25 cellular contexts compared by ENCODE assay signal in the genomic region with DNA sequence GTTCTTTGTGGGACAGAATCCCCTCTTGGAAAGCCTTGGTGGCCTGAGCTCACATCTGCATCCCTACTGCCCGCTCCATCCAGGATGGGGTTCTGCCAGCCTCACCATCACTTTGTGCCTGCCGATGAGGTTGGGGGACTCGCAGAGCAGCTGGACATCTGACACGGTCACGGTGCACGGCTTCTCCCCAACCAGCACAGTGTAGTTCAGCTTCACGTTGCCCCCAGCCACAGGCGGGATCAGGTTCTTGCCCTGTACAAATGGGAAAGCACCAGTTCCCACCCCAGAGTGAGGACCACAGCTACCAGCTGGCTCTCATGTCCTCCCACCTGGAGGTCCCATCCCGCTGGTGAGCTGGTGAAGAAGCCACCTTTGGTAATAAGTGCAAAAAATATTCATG.
DNase-seq lines count a peak whose midpoint lies in the region; ATAC-seq, FAIRE-seq and TF ChIP-seq lines count a peak whose summit lies in the region.
"Had no signal": no experiment of that assay in that cellular context is flagged by ENCODE, and none has a peak within 500 bp of the region (broad histone marks: within the 10 kb centered on the region; RNA-seq: fewer than 3 reads in every experiment).

No MANE protein-coding gene starts in this region.

- TF ChIP-seq EP300 in H1 (IDR thresholded peaks at IDR 0.05; ENCODE audit: borderline replicate concordance in 1 of 2, low read depth in 2 of 2, low read length in 2 of 2) = no peak

- peaks cover 6% of the 10 kb centered on the region for H3K23me2 ChIP-seq in H1 (ENCODE audit: low read depth, low read length)

- no peak overlapping the region for H3K4me3 ChIP-seq in H1 (ENCODE audit: extremely low read depth in 1 of 4, insufficient read depth in 2 of 4, low read depth in 3 of 4, low read length in 4 of 4)
- H3K4me3 ChIP-seq in neuronal stem cell (ENCODE audit: low read length in 2 of 2) = peak overlapping the region in 1 of 2 donors; percentile 43
- no peak overlapping the region for H3K4me3 ChIP-seq in spleen
- H3K4me3 ChIP-seq: A549; BLaER1 treated with 17β-estradiol and CSF1 and Interleukin-3, amounts not matched to agents 10 nM and 100 nM; GM12878 had no signal

- TF ChIP-seq CTCF in H1 (IDR thresholded peaks at IDR 0.05; ENCODE audit: control extremely low read depth in 1 of 3, insufficient read depth in 1 of 3, low read depth in 1 of 3, low read length in 3 of 3) = no peak
- no peak for TF ChIP-seq CTCF in spleen (IDR thresholded peaks at IDR 0.05 in 8 of 11, conservative IDR thresholded peaks at IDR 0.05 in 3 of 11)

- H3K14ac ChIP-seq in H1 (ENCODE audit: insufficient read length) (no peak overlapping the region), neuronal stem cell (ENCODE audit: low read length) (no peak overlapping the region)

- no peak overlapping the region for H2AFZ ChIP-seq in H1 (ENCODE audit: low read length)
- no peak overlapping the region for H2AFZ ChIP-seq in neuronal stem cell (ENCODE audit: low read length)

- no peak overlapping the region for H4K5ac ChIP-seq in H1 (ENCODE audit: insufficient read length, low read depth, low read length)

- H3K27me3 ChIP-seq in H1 (replicated peaks in 1 of 4; ENCODE audit: control insufficient read depth in 3 of 4, extremely low read depth in 1 of 4, insufficient read depth in 3 of 4, low read length in 3 of 4) (no peaks in the 10 kb centered on the region), neuronal stem cell (ENCODE audit: control insufficient read depth in 3 of 3, insufficient read depth in 3 of 3, low read depth in 1 of 3, low read length in 3 of 3) (no peaks in the 10 kb centered on the region), spleen (replicated peaks in 1 of 7) (no peaks in the 10 kb centered on the region)
- H3K27me3 ChIP-seq: BLaER1 treated with 17β-estradiol and CSF1 and Interleukin-3, amounts not matched to agents 10 nM and 100 nM had no signal

- ATAC-seq in HG02759 (IDR thresholded peaks at IDR 0.05; ENCODE audit: unreplicated experiment) (no peak), GM19455 (IDR thresholded peaks at IDR 0.05; ENCODE audit: unreplicated experiment) (no peak), HG03342 (IDR thresholded peaks at IDR 0.05; ENCODE audit: unreplicated experiment) (no peak)
- ATAC-seq: A549; CD8-positive, alpha-beta T cell; GM12878 had no signal

- no peak overlapping the region for H3K4ac ChIP-seq in H1 (replicated peaks; ENCODE audit: insufficient read length, low read depth, low read length)
- H3K4ac ChIP-seq in neuronal stem cell (ENCODE audit: low read length) = no peak overlapping the region

- H3K9ac ChIP-seq in H1 (replicated peaks in 1 of 4; ENCODE audit: extremely low read depth in 1 of 4, low read depth in 3 of 4, low read length in 3 of 4) (no peak overlapping the region), neuronal stem cell (ENCODE audit: low read depth, low read length, poor library complexity) (peak overlapping the region; percentile 39)
- H3K9ac ChIP-seq: BLaER1 treated with 17β-estradiol and CSF1 and Interleukin-3, amounts not matched to agents 10 nM and 100 nM had no signal

- H2BK20ac ChIP-seq in H1 (ENCODE audit: low read length) = 0 out of 2 replicates have a peak overlapping the region, but pooled peaks have one; percentile 15

- WGBS in H1 (ENCODE audit: extremely low coverage in 1 of 2, insufficient coverage in 1 of 2, insufficient read length in 1 of 2, insufficient replicate concordance in 2 of 2, low coverage in 1 of 2, low lambda C conversion rate in 2 of 2, missing lambda C conversion rate in 1 of 2), 2 experiments = 92% methylated on average over 9 of the region's 9 CpGs; no CpG with 5 or more reads in 1 of the 2 experiments
- no CpG with 5 or more reads among the region's 9 CpGs for WGBS in neuronal stem cell (ENCODE audit: extremely low coverage in 2 of 2, insufficient read length in 2 of 2, insufficient replicate concordance in 1 of 2), 2 donors
- WGBS in spleen, 5 donors = 85 to 93% (median 91%) methylated on average over 8 to 9 of the region's 9 CpGs

- H2AK5ac ChIP-seq in H1 (ENCODE audit: low read depth, low read length) = no peak overlapping the region
- no peak overlapping the region for H2AK5ac ChIP-seq in neuronal stem cell (ENCODE audit: low read depth, low read length)

- 0 out of 2 replicates have a peak overlapping the region, but pooled peaks have one; percentile 35 for H2BK12ac ChIP-seq in H1 (ENCODE audit: low read depth, low read length)
- no peak overlapping the region for H2BK12ac ChIP-seq in neuronal stem cell (ENCODE audit: low read length)

- no peak for FAIRE-seq in H1 (lab: Jason Lieb, UNC)
- FAIRE-seq: A549, D721Med, GM12878, GM12892, GM18507, GM19239 had no signal

- no peak overlapping the region for H3K23ac ChIP-seq in H1 (ENCODE audit: insufficient read length)
- H3K23ac ChIP-seq in neuronal stem cell (ENCODE audit: low read depth, low read length, poor library complexity) = peak overlapping the region; percentile 92

- H3K36me3 ChIP-seq in H1 (ENCODE audit: control insufficient read depth in 2 of 4, insufficient read depth in 4 of 4, low read length in 3 of 4) (no peaks in the 10 kb centered on the region; a peak in 1 of 8 replicates), neuronal stem cell (replicated peaks in 1 of 2; ENCODE audit: control insufficient read depth in 2 of 2, insufficient read depth in 2 of 2, low read length in 2 of 2) (peaks cover 0 to 3% of the 10 kb centered on the region in 2 donors), spleen (peaks cover 0 to 22% (median 0%) of the 10 kb centered on the region in 6 donors)
- H3K36me3 ChIP-seq: BLaER1 treated with 17β-estradiol and CSF1 and Interleukin-3, amounts not matched to agents 10 nM and 100 nM had no signal

- H3K79me2 ChIP-seq in H1 (ENCODE audit: control insufficient read depth in 1 of 2, insufficient read depth in 2 of 2, low read length in 2 of 2) = no peaks in the 10 kb centered on the region

- H4K8ac ChIP-seq in H1 (ENCODE audit: extremely low read depth, insufficient read depth, low read length) (no peak overlapping the region), neuronal stem cell (ENCODE audit: low read depth, low read length) (no peak overlapping the region)

- no peak overlapping the region for H4K91ac ChIP-seq in H1 (replicated peaks; ENCODE audit: insufficient read length, low read length)
- H4K91ac ChIP-seq in neuronal stem cell (ENCODE audit: low read depth, low read length, poor library complexity) = no peak overlapping the region

- TF ChIP-seq RAD21 in H1 (IDR thresholded peaks at IDR 0.05 in 1 of 2, conservative IDR thresholded peaks at IDR 0.05 in 1 of 2; ENCODE audit: low read depth in 2 of 2, low read length in 2 of 2) = no peak

- H3K27ac ChIP-seq in H1 (ENCODE audit: low read depth, low read length) (no peak overlapping the region), neuronal stem cell (replicated peaks; ENCODE audit: low read length) (no peak overlapping the region), spleen (no peak overlapping the region)
- H3K27ac ChIP-seq: 22Rv1; A549; BLaER1 treated with 17β-estradiol and CSF1 and Interleukin-3, amounts not matched to agents 10 nM and 100 nM; C4-2B had no signal

- H3K4me1 ChIP-seq in H1 (replicated peaks in 1 of 4; ENCODE audit: control insufficient read depth in 3 of 4, insufficient read depth in 4 of 4, low read length in 3 of 4) = peaks cover 3 to 10% (median 7%) of the 10 kb centered on the region in 4 experiments
- peaks cover 0 to 3% of the 10 kb centered on the region in 2 donors for H3K4me1 ChIP-seq in neuronal stem cell (ENCODE audit: control insufficient read depth in 2 of 2, insufficient read depth in 1 of 2, low read depth in 1 of 2, low read length in 2 of 2)
- H3K4me1 ChIP-seq in spleen = no peaks in the 10 kb centered on the region
- H3K4me1 ChIP-seq: A549; BLaER1 treated with 17β-estradiol and CSF1 and Interleukin-3, amounts not matched to agents 10 nM and 100 nM; Caco-2 had no signal

- DNase-seq in H1 (ENCODE audit: low read depth in 1 of 2, low spot score in 2 of 2) (no peak), neuronal stem cell (ENCODE audit: low spot score) (no peak), posterior vena cava (ENCODE audit: low spot score) (peak; percentile 69), spleen (peak; percentile 65), NCI-H82 (lab: John Stamatoyannopoulos, UW) (no peak)
- DNase-seq: AML-193; Caco-2; Calu3; CD4-positive, alpha-beta T cell; CD8-positive, alpha-beta T cell; DND-41; EL; GDM1 had no signal

- peaks cover 0 to 7% of the 10 kb centered on the region in 2 experiments for H4K20me1 ChIP-seq in H1 (replicated peaks in 1 of 2; ENCODE audit: control insufficient read depth in 1 of 2, insufficient read depth in 2 of 2, low read length in 2 of 2)
- H4K20me1 ChIP-seq: BLaER1 treated with 17β-estradiol and CSF1 and Interleukin-3, amounts not matched to agents 10 nM and 100 nM had no signal

- intact Hi-C loops in posterior vena cava (cut with DNase I) = no loop called here
- intact Hi-C loops in spleen (cut with DNase I; ENCODE audit: low total_unique reads) = no loop called here

- H3K56ac ChIP-seq in H1 (replicated peaks; ENCODE audit: insufficient read length, low read depth, low read length) = no peak overlapping the region

- no peak overlapping the region for H3K4me2 ChIP-seq in H1 (ENCODE audit: insufficient read depth in 1 of 2, low read depth in 2 of 2, low read length in 2 of 2)
- H3K4me2 ChIP-seq in neuronal stem cell (ENCODE audit: insufficient read depth, low read length, poor library complexity, severe bottlenecking) = no peak overlapping the region
- H3K4me2 ChIP-seq: A549; BLaER1 treated with 17β-estradiol and CSF1 and Interleukin-3, amounts not matched to agents 10 nM and 100 nM had no signal

- POLR2A ChIA-PET in H1 (lab: Charles Lee; ENCODE audit: partially characterized antibody) = interaction anchor here (1.2 to 1.6 kb wide), 2 partner anchors 8 to 12 kb away, joined by 3 read pairs; no protein-coding TSS in a partner anchor

- no peaks in the 10 kb centered on the region for H3K79me1 ChIP-seq in H1 (ENCODE audit: low read depth, low read length)
- no peaks in the 10 kb centered on the region for H3K79me1 ChIP-seq in neuronal stem cell (ENCODE audit: low read depth, low read length)

- no peak overlapping the region for H3K18ac ChIP-seq in H1 (ENCODE audit: extremely low read depth, low read length)
- H3K18ac ChIP-seq in neuronal stem cell (ENCODE audit: low read length) = no peak overlapping the region

- CTCF ChIA-PET in H1 (lab: Charles Lee; ENCODE audit: partially characterized antibody) = interaction anchor here (0.8 to 2.2 kb wide), 10 partner anchors 10 to 239 kb away, joined by 3 to 10 read pairs (median 3); no protein-coding TSS in a partner anchor

- H3K9me3 ChIP-seq in H1 (ENCODE audit: insufficient read depth in 2 of 2, low read depth in 1 of 2, low read length in 1 of 2) (no peaks in the 10 kb centered on the region), neuronal stem cell (replicated peaks in 1 of 2; ENCODE audit: control insufficient read depth in 2 of 2, insufficient read depth in 1 of 2, low read depth in 1 of 2, low read length in 2 of 2) (peaks cover 0 to 4% of the 10 kb centered on the region in 2 donors), spleen (no peaks in the 10 kb centered on the region)
- H3K9me3 ChIP-seq: A549; BLaER1 treated with 17β-estradiol and CSF1 and Interleukin-3, amounts not matched to agents 10 nM and 100 nM; Caco-2 had no signal

- H2BK120ac ChIP-seq in H1 (replicated peaks; ENCODE audit: low read depth, low read length) (no peak overlapping the region), neuronal stem cell (ENCODE audit: low read depth, low read length) (no peak overlapping the region)

- 0 out of 2 replicates have a peak overlapping the region, but pooled peaks have one; percentile 61 for H2BK15ac ChIP-seq in H1 (ENCODE audit: low read length)
- H2BK15ac ChIP-seq in neuronal stem cell (ENCODE audit: low read length) = no peak overlapping the region

- H2BK5ac ChIP-seq in H1 (ENCODE audit: low read depth, low read length) = no peak overlapping the region
- H2BK5ac ChIP-seq in neuronal stem cell (ENCODE audit: low read length) = no peak overlapping the region

- no peak for TF ChIP-seq POLR2A in H1 (IDR thresholded peaks at IDR 0.05; ENCODE audit: control extremely low read depth in 1 of 2, low read depth in 2 of 2, low read length in 2 of 2)
- no peak for TF ChIP-seq POLR2A in spleen (IDR thresholded peaks at IDR 0.05)

Comparison
In these comparisons a context has a peak if more than half of its experiments do, and no peak if none do; other contexts are left out.
1. DNase-seq: peak in posterior vena cava (single experiment) and spleen (single experiment); none in H1 (0 of 2), neuronal stem cell (single experiment) and NCI-H82 (single experiment).